ENCODE assay signal across 8 cellular contexts in genomic region chr20:45545754-45546453, GRCh38. TPM values are rescaled to one million over a fixed set of nuclear protein-coding genes. Genes with fewer than 3 reads are reported as not detected.
DNase-seq lines count a peak whose midpoint lies in the region; ATAC-seq and TF ChIP-seq lines count a peak whose summit lies in the region.

No MANE protein-coding gene starts in this region.

- ATAC-seq in left lobe of liver = peak; percentile 63
- ATAC-seq in gastrocnemius medialis = no peak
- no peak for ATAC-seq in natural killer cell treated with Interleukin-12 subunit alpha and Interleukin-12 subunit beta and Interleukin-15 and Interleukin-18, amount 100 ng/mL, for 72 hours
- no peak for ATAC-seq in GM18502 (IDR thresholded peaks at IDR 0.05; ENCODE audit: poor library complexity, unreplicated experiment)

- H3K4me3 ChIP-seq in adipocyte (ENCODE audit: low read length) = no peak overlapping the region
- H3K4me3 ChIP-seq in gastrocnemius medialis = no peak overlapping the region

- DNase-seq in AG20443 (ENCODE audit: low spot score) (peak; percentile 61), HCEC 1CT (peak; percentile 37), adipocyte (ENCODE audit: low read depth) (peak; percentile 55), left lobe of liver (ENCODE audit: low spot score) (no peak), gastrocnemius medialis (no peak), activated gamma-delta T cell treated with Interleukin-2 at 50 U/mL for 16 hours (no peak)
- DNase-seq in natural killer cell treated with Interleukin-12 subunit alpha and Interleukin-12 subunit beta and Interleukin-15 and Interleukin-18, amount 100 ng/mL, for 72 hours (ENCODE audit: low spot score) = no peak

- in situ Hi-C loops in gastrocnemius medialis (cut with MboI; ENCODE audit: low sequenced_read_pairs in 4 of 4) = loop anchor here in 1 of 4 donors (25.0 kb wide), 1 partner anchor 216 kb away; no protein-coding TSS in a partner anchor

- TF ChIP-seq CTCF in gastrocnemius medialis (IDR thresholded peaks at IDR 0.05 in 4 of 5, conservative IDR thresholded peaks at IDR 0.05 in 1 of 5) = no peak

- H3K36me3 Mint-ChIP-seq in natural killer cell treated with Interleukin-12 subunit alpha and Interleukin-12 subunit beta and Interleukin-15 and Interleukin-18, amount 100 ng/mL, for 72 hours = no peaks in the 10 kb centered on the region

- no peak overlapping the region for H3K27ac Mint-ChIP-seq in natural killer cell treated with Interleukin-12 subunit alpha and Interleukin-12 subunit beta and Interleukin-15 and Interleukin-18, amount 100 ng/mL, for 72 hours

- H3K9ac ChIP-seq in adipocyte (ENCODE audit: low read length) = no peak overlapping the region

- H3K27ac ChIP-seq in gastrocnemius medialis = no peak overlapping the region

- H3K36me3 ChIP-seq in adipocyte (ENCODE audit: control insufficient read depth, insufficient read depth, low read length, severe bottlenecking) = no peaks in the 10 kb centered on the region
- no peaks in the 10 kb centered on the region for H3K36me3 ChIP-seq in gastrocnemius medialis

- H3K9me3 ChIP-seq in adipocyte (ENCODE audit: control insufficient read depth, low read length) (peaks cover under 1% of the 10 kb centered on the region), gastrocnemius medialis (no peaks in the 10 kb centered on the region)

- H3K27me3 ChIP-seq in adipocyte (replicated peaks; ENCODE audit: control insufficient read depth, insufficient read depth, low read length) (peaks cover 27% of the 10 kb centered on the region), gastrocnemius medialis (no peaks in the 10 kb centered on the region)

- no peaks in the 10 kb centered on the region for H3K4me1 Mint-ChIP-seq in natural killer cell treated with Interleukin-12 subunit alpha and Interleukin-12 subunit beta and Interleukin-15 and Interleukin-18, amount 100 ng/mL, for 72 hours (ENCODE audit: low read depth in 2 of 2)

- H3K9me3 Mint-ChIP-seq in natural killer cell treated with Interleukin-12 subunit alpha and Interleukin-12 subunit beta and Interleukin-15 and Interleukin-18, amount 100 ng/mL, for 72 hours = no peaks in the 10 kb centered on the region

- no peak for TF ChIP-seq POLR2A in gastrocnemius medialis (IDR thresholded peaks at IDR 0.05)

- H3K4me1 ChIP-seq in adipocyte (ENCODE audit: control insufficient read depth, insufficient read depth, low read length) (no peaks in the 10 kb centered on the region), gastrocnemius medialis (no peaks in the 10 kb centered on the region)

- peaks cover 35 to 46% of the 10 kb centered on the region in 2 donors for H3K27me3 Mint-ChIP-seq in natural killer cell treated with Interleukin-12 subunit alpha and Interleukin-12 subunit beta and Interleukin-15 and Interleukin-18, amount 100 ng/mL, for 72 hours

- no peak overlapping the region for H3K4me3 Mint-ChIP-seq in natural killer cell treated with Interleukin-12 subunit alpha and Interleukin-12 subunit beta and Interleukin-15 and Interleukin-18, amount 100 ng/mL, for 72 hours

- intact Hi-C loops in gastrocnemius medialis (cut with DNase I; ENCODE audit: low total_unique reads) = no loop called here

RNA-seq across cellular contexts. Expression of gene EPPIN, which starts 1.3 kb away (rescaled TPM):
- not detected for total RNA-seq in left lobe of liver
- total RNA-seq in gastrocnemius medialis = not detected
- not detected for total RNA-seq in natural killer cell treated with Interleukin-12 subunit alpha and Interleukin-12 subunit beta and Interleukin-15 and Interleukin-18, amount 100 ng/mL, for 72 hours

RNA-seq across cellular contexts. Expression of gene WFDC6, which starts 6.6 kb away (rescaled TPM):
- not detected for total RNA-seq in left lobe of liver
- total RNA-seq in gastrocnemius medialis = not detected
- not detected for total RNA-seq in natural killer cell treated with Interleukin-12 subunit alpha and Interleukin-12 subunit beta and Interleukin-15 and Interleukin-18, amount 100 ng/mL, for 72 hours

RNA-seq across cellular contexts. Expression of gene SPINT3, which starts 30.5 kb away (rescaled TPM):
- total RNA-seq in left lobe of liver (not detected), gastrocnemius medialis (not detected)
- total RNA-seq in natural killer cell treated with Interleukin-12 subunit alpha and Interleukin-12 subunit beta and Interleukin-15 and Interleukin-18, amount 100 ng/mL, for 72 hours = not detected

RNA-seq across cellular contexts. Expression of gene WFDC8, which starts 33.2 kb away (rescaled TPM):
- not detected for total RNA-seq in left lobe of liver
- total RNA-seq in gastrocnemius medialis = not detected
- not detected for total RNA-seq in natural killer cell treated with Interleukin-12 subunit alpha and Interleukin-12 subunit beta and Interleukin-15 and Interleukin-18, amount 100 ng/mL, for 72 hours

Comparison
In these comparisons a context has a peak if more than half of its experiments do, and no peak if none do; other contexts are left out.
1. DNase-seq: peak in AG20443 (single experiment), HCEC 1CT (single experiment) and adipocyte (single experiment); none in left lobe of liver (single experiment), gastrocnemius medialis (0 of 2), natural killer cell treated with Interleukin-12 subunit alpha and Interleukin-12 subunit beta and Interleukin-15 and Interleukin-18, amount 100 ng/mL, for 72 hours (single experiment) and activated gamma-delta T cell treated with Interleukin-2 at 50 U/mL for 16 hours (single experiment).